In genomic region chr2:230124235-230124634, GRCh38 we compare ENCODE assay signal across 26 cellular contexts. TPM values are rescaled to one million over a fixed set of nuclear protein-coding genes. Genes with fewer than 3 reads are reported as not detected.
A peak's percentile ranks its signal among the peaks of the same experiment; 100 is the strongest.
DNase-seq lines count a peak whose midpoint lies in the region; ATAC-seq and TF ChIP-seq lines count a peak whose summit lies in the region.
"Had no signal": no experiment of that assay in that cellular context is flagged by ENCODE, and none has a peak within 500 bp of the region (broad histone marks: within the 10 kb centered on the region; RNA-seq: fewer than 3 reads in every experiment).

No MANE protein-coding gene starts in this region.

- no peaks in the 10 kb centered on the region for H4K20me1 ChIP-seq in BLaER1 treated with 17β-estradiol and CSF1 and Interleukin-3, amounts not matched to agents 10 nM and 100 nM

- POLR2A ChIA-PET in activated CD4-positive, alpha-beta T cell treated with anti-CD3 and anti-CD28 coated beads, Interleukin-2, amount 10 ng/mL, durations not matched to agents 7 days and 5 days (lab: Charles Lee): no interaction called here

- H3K4me2 ChIP-seq in BLaER1 treated with 17β-estradiol and CSF1 and Interleukin-3, amounts not matched to agents 10 nM and 100 nM: peak overlapping the region; percentile 55 to 90 (median 79); a peak in 20 of 22 replicates

- H3K4me1 Mint-ChIP-seq in T-helper 17 cell: peaks cover 6% of the 10 kb centered on the region
- H3K4me1 Mint-ChIP-seq in activated naive CD4-positive, alpha-beta T cell treated with anti-CD3 and anti-CD28 coated beads for 36 hours (ENCODE audit: low read depth): peaks cover 10% of the 10 kb centered on the region
- H3K4me1 Mint-ChIP-seq in activated CD4-positive, alpha-beta T cell treated with anti-CD3 and anti-CD28 coated beads, Interleukin-2, amount 10 ng/mL, durations not matched to agents 7 days and 5 days: peaks cover 13% of the 10 kb centered on the region

- H3K36me3 Mint-ChIP-seq in T-helper 17 cell (ENCODE audit: low read depth): no peaks in the 10 kb centered on the region
- H3K36me3 Mint-ChIP-seq in activated naive CD4-positive, alpha-beta T cell treated with anti-CD3 and anti-CD28 coated beads for 36 hours (ENCODE audit: low read depth): no peaks in the 10 kb centered on the region
- H3K36me3 Mint-ChIP-seq in activated CD4-positive, alpha-beta T cell treated with anti-CD3 and anti-CD28 coated beads, Interleukin-2, amount 10 ng/mL, durations not matched to agents 7 days and 5 days (ENCODE audit: low read depth): no peaks in the 10 kb centered on the region
- H3K36me3 Mint-ChIP-seq: activated CD8-positive, alpha-beta memory T cell treated with anti-CD3 and anti-CD28 coated beads, Interleukin-2, amount 10 ng/mL, durations not matched to agents 7 days and 5 days had no signal

- H3K27me3 ChIP-seq in BLaER1 treated with 17β-estradiol and CSF1 and Interleukin-3, amounts not matched to agents 10 nM and 100 nM: no peaks in the 10 kb centered on the region
- no peaks in the 10 kb centered on the region for H3K27me3 ChIP-seq in neutrophil
- H3K27me3 ChIP-seq: adrenal gland, BE2C, esophagus squamous epithelium, gastrocnemius medialis, sigmoid colon had no signal

- H3K9me3 Mint-ChIP-seq in activated naive CD4-positive, alpha-beta T cell treated with anti-CD3 and anti-CD28 coated beads for 36 hours: peaks cover 5% of the 10 kb centered on the region
- peaks cover 8% of the 10 kb centered on the region for H3K9me3 Mint-ChIP-seq in activated CD4-positive, alpha-beta T cell treated with anti-CD3 and anti-CD28 coated beads, Interleukin-2, amount 10 ng/mL, durations not matched to agents 7 days and 5 days

- no peak overlapping the region for H3K27ac Mint-ChIP-seq in T-helper 17 cell
- no peak overlapping the region for H3K27ac Mint-ChIP-seq in activated naive CD4-positive, alpha-beta T cell treated with anti-CD3 and anti-CD28 coated beads for 36 hours
- no peak overlapping the region for H3K27ac Mint-ChIP-seq in activated CD4-positive, alpha-beta T cell treated with anti-CD3 and anti-CD28 coated beads, Interleukin-2, amount 10 ng/mL, durations not matched to agents 7 days and 5 days
- H3K27ac Mint-ChIP-seq: activated CD8-positive, alpha-beta memory T cell treated with anti-CD3 and anti-CD28 coated beads, Interleukin-2, amount 10 ng/mL, durations not matched to agents 7 days and 5 days had no signal

- H3K4me3 Mint-ChIP-seq in T-helper 17 cell: peak overlapping the region; percentile 57
- H3K4me3 Mint-ChIP-seq in activated naive CD4-positive, alpha-beta T cell treated with anti-CD3 and anti-CD28 coated beads for 36 hours: no peak overlapping the region
- H3K4me3 Mint-ChIP-seq in activated CD4-positive, alpha-beta T cell treated with anti-CD3 and anti-CD28 coated beads, Interleukin-2, amount 10 ng/mL, durations not matched to agents 7 days and 5 days: no peak overlapping the region

- CTCF ChIA-PET in activated naive CD4-positive, alpha-beta T cell treated with anti-CD3 and anti-CD28 coated beads for 36 hours (lab: Charles Lee): interaction anchor here (1.2 to 2.4 kb wide), 2 partner anchors 35 to 57 kb away, joined by 3 to 11 read pairs; no protein-coding TSS in a partner anchor
- CTCF ChIA-PET in activated CD4-positive, alpha-beta T cell treated with anti-CD3 and anti-CD28 coated beads, Interleukin-2, amount 10 ng/mL, durations not matched to agents 7 days and 5 days (lab: Charles Lee): interaction anchor here (0.7 kb wide), 1 partner anchor 255 kb away, joined by 3 read pairs; no protein-coding TSS in a partner anchor

- peaks cover 12% of the 10 kb centered on the region for H3K27me3 Mint-ChIP-seq in T-helper 17 cell
- no peaks in the 10 kb centered on the region for H3K27me3 Mint-ChIP-seq in activated naive CD4-positive, alpha-beta T cell treated with anti-CD3 and anti-CD28 coated beads for 36 hours (ENCODE audit: low read depth)
- H3K27me3 Mint-ChIP-seq in activated CD4-positive, alpha-beta T cell treated with anti-CD3 and anti-CD28 coated beads, Interleukin-2, amount 10 ng/mL, durations not matched to agents 7 days and 5 days: peaks cover 4% of the 10 kb centered on the region
- H3K27me3 Mint-ChIP-seq: activated CD8-positive, alpha-beta memory T cell treated with anti-CD3 and anti-CD28 coated beads, Interleukin-2, amount 10 ng/mL, durations not matched to agents 7 days and 5 days had no signal

- no peak for ATAC-seq in T-helper 17 cell
- ATAC-seq: body of pancreas, gastrocnemius medialis had no signal

- H3K36me3 ChIP-seq in BLaER1 treated with 17β-estradiol and CSF1 and Interleukin-3, amounts not matched to agents 10 nM and 100 nM: no peaks in the 10 kb centered on the region
- no peaks in the 10 kb centered on the region for H3K36me3 ChIP-seq in neutrophil
- H3K36me3 ChIP-seq: adrenal gland, BE2C, esophagus squamous epithelium, gastrocnemius medialis, prostate gland, sigmoid colon had no signal

- peak overlapping the region in 9 of 11 experiments; percentile 13 to 72 (median 60); a peak in 17 of 22 replicates for H3K27ac ChIP-seq in BLaER1 treated with 17β-estradiol and CSF1 and Interleukin-3, amounts not matched to agents 10 nM and 100 nM
- peak overlapping the region; percentile 79 for H3K27ac ChIP-seq in neutrophil
- H3K27ac ChIP-seq: adrenal gland, body of pancreas, esophagus squamous epithelium, gastrocnemius medialis, prostate gland, sigmoid colon had no signal

- H3K9me3 ChIP-seq in BLaER1 treated with 17β-estradiol and CSF1 and Interleukin-3, amounts not matched to agents 10 nM and 100 nM (replicated peaks in 1 of 11): peaks cover 0 to 25% (median 20%) of the 10 kb centered on the region in 11 experiments; a peak in 18 of 22 replicates
- no peaks in the 10 kb centered on the region for H3K9me3 ChIP-seq in T-helper 17 cell (ENCODE audit: control insufficient read depth, low read length, poor library complexity, severe bottlenecking)
- no peaks in the 10 kb centered on the region for H3K9me3 ChIP-seq in neutrophil
- H3K9me3 ChIP-seq: adrenal gland, BE2C, body of pancreas, esophagus squamous epithelium, gastrocnemius medialis, prostate gland, sigmoid colon had no signal

- DNase-seq in NCI-H2227 (lab: John Stamatoyannopoulos, UW; ENCODE audit: unreplicated experiment) (peak; percentile 39), T-helper 17 cell (no peak), SIG-M5 treated with dmso at 0.1 percent for 504 hours (lab: John Stamatoyannopoulos, UW; ENCODE audit: unreplicated experiment) (no peak), RPMI8226 (no peak)
- DNase-seq in activated naive CD4-positive, alpha-beta T cell treated with anti-CD3 and anti-CD28 coated beads for 36 hours: no peak
- no peak for DNase-seq in activated CD4-positive, alpha-beta T cell treated with anti-CD3 and anti-CD28 coated beads, Interleukin-2, amount 10 ng/mL, durations not matched to agents 7 days and 5 days
- DNase-seq: activated CD4-positive, alpha-beta T cell treated with anti-CD3 and anti-CD28 coated beads, Interleukin-2, amount 50 U/mL, for 1 hour; activated CD8-positive, alpha-beta memory T cell treated with anti-CD3 and anti-CD28 coated beads, Interleukin-2, amount 10 ng/mL, durations not matched to agents 7 days and 5 days; activated naive CD4-positive, alpha-beta T cell treated with Interleukin-2 at 50 U/mL for 16 hours; adrenal gland; BE2C; body of pancreas; dermis blood vessel endothelial cell; esophagus squamous epithelium; gastrocnemius medialis; mesendoderm; NCI-H1105; NCI-H2081 treated with DMSO at 0.1 percent for 48 hours; NCI-H748 treated with DMSO at 0.1 percent for 48 hours; sigmoid colon; stimulated activated CD4-positive, alpha-beta T cell treated with anti-CD3 and anti-CD28 coated beads, Interleukin-15, amount 100 ng/mL, for 24 hours; stimulated activated naive CD4-positive, alpha-beta T cell; T-helper 9 cell had no signal

- TF ChIP-seq CTCF in neutrophil (IDR thresholded peaks at IDR 0.05): no peak

- peak overlapping the region in 2 of 11 experiments; percentile 38; a peak in 1 of 22 replicates for H3K9ac ChIP-seq in BLaER1 treated with 17β-estradiol and CSF1 and Interleukin-3, amounts not matched to agents 10 nM and 100 nM

- peaks cover 38 to 44% (median 40%) of the 10 kb centered on the region in 10 experiments for H3K4me1 ChIP-seq in BLaER1 treated with 17β-estradiol and CSF1 and Interleukin-3, amounts not matched to agents 10 nM and 100 nM
- H3K4me1 ChIP-seq in neutrophil (ENCODE audit: control insufficient read depth in 1 of 2, insufficient read depth in 1 of 2, low read depth in 1 of 2, low read length in 1 of 2): peaks cover 40 to 44% of the 10 kb centered on the region in 2 experiments
- H3K4me1 ChIP-seq: BE2C, body of pancreas, prostate gland had no signal

- no peak overlapping the region for H3K4me3 ChIP-seq in BLaER1 treated with 17β-estradiol and CSF1 and Interleukin-3, amounts not matched to agents 10 nM and 100 nM
- peak overlapping the region; percentile 51 to 53 for H3K4me3 ChIP-seq in neutrophil (ENCODE audit: low read depth in 1 of 2, low read length in 1 of 2)
- H3K4me3 ChIP-seq: adrenal gland, body of pancreas, esophagus squamous epithelium, gastrocnemius medialis, prostate gland, sigmoid colon had no signal

- intact Hi-C loops in activated naive CD4-positive, alpha-beta T cell treated with anti-CD3 and anti-CD28 coated beads for 36 hours (cut with micrococcal nuclease): no loop called here

RNA-seq across cellular contexts. Expression of gene SLC16A14, which starts 55.5 kb away (rescaled TPM):
- total RNA-seq in T-helper 17 cell: under 1 TPM in 1 of 2 donors, not detected in 1; 0.23 TPM
- total RNA-seq in activated naive CD4-positive, alpha-beta T cell treated with anti-CD3 and anti-CD28 coated beads for 36 hours: 1 to 10 TPM in 1 of 2 experiments, under 1 TPM in 1; 0.79 to 1.1 TPM
- under 1 TPM; 0.08 to 0.27 TPM for total RNA-seq in activated CD4-positive, alpha-beta T cell treated with anti-CD3 and anti-CD28 coated beads, Interleukin-2, amount 10 ng/mL, durations not matched to agents 7 days and 5 days

Comparison
In these comparisons a context has a peak if more than half of its experiments do, and no peak if none do; other contexts are left out.
1. H3K4me3 ChIP-seq: peak in neutrophil (2 of 2); none in BLaER1 treated with 17β-estradiol and CSF1 and Interleukin-3, amounts not matched to agents 10 nM and 100 nM (0 of 10).